Comparison of ENCODE assay signal across 1 cellular context in genomic region chr4:88823058-88823919, GRCh38.
A peak's percentile ranks its signal among the peaks of the same experiment; 100 is the strongest.
TF ChIP-seq lines count a peak whose summit lies in the region.

No MANE protein-coding gene starts in this region.

TF ChIP-seq in HepG2, 621 proteins besides CTCF, POLR2A, EP300 and RAD21 (continued from another document and continues in another):
- TF ChIP-seq FUBP1 (CRISPR knock-in tag; IDR thresholded peaks at IDR 0.05; ENCODE audit: borderline replicate concordance) (no peak), NCOA2 (CRISPR knock-in tag; IDR thresholded peaks at IDR 0.05) (no peak), ZSCAN9 (CRISPR knock-in tag; IDR thresholded peaks at IDR 0.05; ENCODE audit: borderline replicate concordance) (no peak), RXRB (CRISPR knock-in tag; IDR thresholded peaks at IDR 0.05; ENCODE audit: borderline replicate concordance) (peak; percentile 62), TFDP1 (CRISPR knock-in tag; IDR thresholded peaks at IDR 0.05; ENCODE audit: borderline replicate concordance) (no peak), ZNF33B (CRISPR knock-in tag; IDR thresholded peaks at IDR 0.05) (no peak), SP5 (CRISPR knock-in tag; IDR thresholded peaks at IDR 0.05; ENCODE audit: borderline replicate concordance, low read depth) (peak; percentile 22; the same call in 1 of the 2 replicates), FOXA3 (CRISPR knock-in tag; IDR thresholded peaks at IDR 0.05) (peak; percentile 88), ZFP82 (CRISPR knock-in tag; IDR thresholded peaks at IDR 0.05; ENCODE audit: borderline replicate concordance) (no peak; the same call in 1 of the 2 replicates), SUZ12 (IDR thresholded peaks at IDR 0.05; ENCODE audit: low read depth, low read length) (no peak), IKZF1 (IDR thresholded peaks at IDR 0.05) (no peak), MEIS1 (CRISPR knock-in tag; IDR thresholded peaks at IDR 0.05; ENCODE audit: borderline replicate concordance) (no peak), ZBTB8A (CRISPR knock-in tag; IDR thresholded peaks at IDR 0.05; ENCODE audit: borderline replicate concordance, low read depth) (no peak), THAP9 (CRISPR knock-in tag; IDR thresholded peaks at IDR 0.05; ENCODE audit: borderline replicate concordance) (peak; percentile 47; the same call in 1 of the 2 replicates), SNAPC2 (CRISPR knock-in tag; IDR thresholded peaks at IDR 0.05) (no peak), ZNF276 (CRISPR knock-in tag; IDR thresholded peaks at IDR 0.05; ENCODE audit: low read depth) (no peak), MBNL3 (CRISPR knock-in tag; conservative IDR thresholded peaks at IDR 0.05) (no peak), ZNF563 (CRISPR knock-in tag; IDR thresholded peaks at IDR 0.05) (no peak), MEF2D (CRISPR knock-in tag; IDR thresholded peaks at IDR 0.05) (0 out of 2 replicates have a peak, but pooled peaks have one; percentile 44), ZNF724P (CRISPR knock-in tag; IDR thresholded peaks at IDR 0.05; ENCODE audit: borderline replicate concordance) (no peak), MATR3 (CRISPR knock-in tag; IDR thresholded peaks at IDR 0.05) (no peak), ZBTB25 (CRISPR knock-in tag; IDR thresholded peaks at IDR 0.05) (no peak), MIER3 (CRISPR knock-in tag; IDR thresholded peaks at IDR 0.05; ENCODE audit: borderline replicate concordance) (no peak), ZNF30 (CRISPR knock-in tag; IDR thresholded peaks at IDR 0.05) (no peak), ATAD3A (CRISPR knock-in tag; IDR thresholded peaks at IDR 0.05) (no peak), ZNF414 (CRISPR knock-in tag; IDR thresholded peaks at IDR 0.05) (0 out of 2 replicates have a peak, but pooled peaks have one; percentile 32), ZNF615 (CRISPR knock-in tag; IDR thresholded peaks at IDR 0.05; ENCODE audit: borderline replicate concordance) (0 out of 2 replicates have a peak, but pooled peaks have one; percentile 30), FOXA1 (IDR thresholded peaks at IDR 0.05) (no peak), FOXA1 (CRISPR knock-in tag; IDR thresholded peaks at IDR 0.05) (peak; percentile 77), JUND (CRISPR knock-in tag; IDR thresholded peaks at IDR 0.05) (no peak), ZBTB4 (CRISPR knock-in tag; IDR thresholded peaks at IDR 0.05; ENCODE audit: borderline replicate concordance) (no peak), HNRNPL (IDR thresholded peaks at IDR 0.05; ENCODE audit: low read depth, low read length) (no peak), MED1 (CRISPR knock-in tag; IDR thresholded peaks at IDR 0.05) (peak; percentile 92), ZNF891 (CRISPR knock-in tag; IDR thresholded peaks at IDR 0.05) (no peak), DR1 (CRISPR knock-in tag; IDR thresholded peaks at IDR 0.05) (no peak), CHCHD3 (CRISPR knock-in tag; IDR thresholded peaks at IDR 0.05) (no peak), ZBTB1 (CRISPR knock-in tag; IDR thresholded peaks at IDR 0.05; ENCODE audit: borderline replicate concordance) (no peak), SMYD3 (CRISPR knock-in tag; IDR thresholded peaks at IDR 0.05) (peak; percentile 44; the same call in 1 of the 2 replicates), NFIC (IDR thresholded peaks at IDR 0.05; ENCODE audit: low read length) (no peak), PAF1 (CRISPR knock-in tag; IDR thresholded peaks at IDR 0.05) (no peak), CSRNP2 (CRISPR knock-in tag; conservative IDR thresholded peaks at IDR 0.05; ENCODE audit: low read depth) (no peak), ZNF275 (CRISPR knock-in tag; IDR thresholded peaks at IDR 0.05; ENCODE audit: borderline replicate concordance) (no peak), CREM (IDR thresholded peaks at IDR 0.05) (peak; percentile 61; the same call in 1 of the 2 replicates), CREM (CRISPR knock-in tag; IDR thresholded peaks at IDR 0.05) (no peak), PCBP2 (optimal IDR thresholded peaks at IDR 0.05; ENCODE audit: low read depth, low read length, poor library complexity, severe bottlenecking) (no peak), ZNF567 (CRISPR knock-in tag; IDR thresholded peaks at IDR 0.05; ENCODE audit: borderline replicate concordance) (0 out of 2 replicates have a peak, but pooled peaks have one; percentile 3), PBX2 (CRISPR knock-in tag; IDR thresholded peaks at IDR 0.05) (no peak), KDM5A (IDR thresholded peaks at IDR 0.05; ENCODE audit: borderline replicate concordance, low read length) (no peak), NCOA1 (CRISPR knock-in tag; IDR thresholded peaks at IDR 0.05) (no peak), NBN (conservative IDR thresholded peaks at IDR 0.05) (no peak)
